ENCODE assay signal across 1 cellular context in the genomic region with DNA sequence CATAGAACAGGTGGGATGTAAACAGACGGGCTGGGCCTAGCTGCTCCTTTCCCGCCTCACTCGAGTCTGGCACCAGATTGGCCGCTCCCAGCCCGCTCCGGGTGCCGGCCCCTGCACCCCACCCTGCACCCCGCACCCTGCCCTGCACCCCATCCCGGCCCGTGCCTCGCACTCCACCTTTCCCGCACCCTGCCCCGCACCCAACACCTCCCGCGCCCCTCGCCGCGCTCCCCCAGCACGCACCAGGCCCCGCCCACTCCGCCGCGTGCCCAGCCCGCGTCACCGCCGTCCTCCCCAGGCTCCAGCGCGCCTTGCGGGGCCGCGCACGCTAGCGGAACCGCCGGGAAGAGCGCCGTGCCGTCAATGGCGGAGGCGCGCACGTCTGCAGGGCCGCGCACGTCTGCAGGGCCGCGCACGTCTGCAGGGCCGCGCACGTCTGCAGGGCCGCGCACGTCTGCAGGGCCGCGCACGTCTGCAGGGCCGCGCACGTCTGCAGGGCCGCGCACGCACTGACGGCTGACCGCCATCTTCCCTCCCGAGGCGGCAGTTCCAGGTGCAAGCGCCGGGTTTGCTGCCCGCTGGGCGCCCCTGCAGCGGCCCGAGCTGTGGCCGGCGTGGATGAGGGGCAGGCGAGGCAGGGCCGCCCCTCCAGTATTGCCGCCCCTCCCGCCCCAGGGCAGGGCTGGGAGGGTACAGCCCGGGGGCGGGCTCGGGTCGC.
TF ChIP-seq lines count a peak whose summit lies in the region.

A gene (plus strand): TSS at position 503 of the 718 bp plus-strand sequence. CDS start 347 bp downstream, outside the sequence.

TF ChIP-seq in GM12878, 131 proteins besides CTCF, POLR2A, EP300 and RAD21 (continued from another document):
- TF ChIP-seq, protein P1, sequence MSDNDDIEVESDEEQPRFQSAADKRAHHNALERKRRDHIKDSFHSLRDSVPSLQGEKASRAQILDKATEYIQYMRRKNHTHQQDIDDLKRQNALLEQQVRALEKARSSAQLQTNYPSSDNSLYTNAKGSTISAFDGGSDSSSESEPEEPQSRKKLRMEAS (IDR thresholded peaks at IDR 0.05; ENCODE audit: low read depth, low read length) = peak; percentile 80
- TF ChIP-seq, protein P2, sequence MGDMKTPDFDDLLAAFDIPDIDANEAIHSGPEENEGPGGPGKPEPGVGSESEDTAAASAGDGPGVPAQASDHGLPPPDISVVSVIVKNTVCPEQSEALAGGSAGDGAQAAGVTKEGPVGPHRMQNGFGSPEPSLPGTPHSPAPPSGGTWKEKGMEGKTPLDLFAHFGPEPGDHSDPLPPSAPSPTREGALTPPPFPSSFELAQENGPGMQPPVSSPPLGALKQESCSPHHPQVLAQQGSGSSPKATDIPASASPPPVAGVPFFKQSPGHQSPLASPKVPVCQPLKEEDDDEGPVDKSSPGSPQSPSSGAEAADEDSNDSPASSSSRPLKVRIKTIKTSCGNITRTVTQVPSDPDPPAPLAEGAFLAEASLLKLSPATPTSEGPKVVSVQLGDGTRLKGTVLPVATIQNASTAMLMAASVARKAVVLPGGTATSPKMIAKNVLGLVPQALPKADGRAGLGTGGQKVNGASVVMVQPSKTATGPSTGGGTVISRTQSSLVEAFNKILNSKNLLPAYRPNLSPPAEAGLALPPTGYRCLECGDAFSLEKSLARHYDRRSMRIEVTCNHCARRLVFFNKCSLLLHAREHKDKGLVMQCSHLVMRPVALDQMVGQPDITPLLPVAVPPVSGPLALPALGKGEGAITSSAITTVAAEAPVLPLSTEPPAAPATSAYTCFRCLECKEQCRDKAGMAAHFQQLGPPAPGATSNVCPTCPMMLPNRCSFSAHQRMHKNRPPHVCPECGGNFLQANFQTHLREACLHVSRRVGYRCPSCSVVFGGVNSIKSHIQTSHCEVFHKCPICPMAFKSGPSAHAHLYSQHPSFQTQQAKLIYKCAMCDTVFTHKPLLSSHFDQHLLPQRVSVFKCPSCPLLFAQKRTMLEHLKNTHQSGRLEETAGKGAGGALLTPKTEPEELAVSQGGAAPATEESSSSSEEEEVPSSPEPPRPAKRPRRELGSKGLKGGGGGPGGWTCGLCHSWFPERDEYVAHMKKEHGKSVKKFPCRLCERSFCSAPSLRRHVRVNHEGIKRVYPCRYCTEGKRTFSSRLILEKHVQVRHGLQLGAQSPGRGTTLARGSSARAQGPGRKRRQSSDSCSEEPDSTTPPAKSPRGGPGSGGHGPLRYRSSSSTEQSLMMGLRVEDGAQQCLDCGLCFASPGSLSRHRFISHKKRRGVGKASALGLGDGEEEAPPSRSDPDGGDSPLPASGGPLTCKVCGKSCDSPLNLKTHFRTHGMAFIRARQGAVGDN (IDR thresholded peaks at IDR 0.05) = peak; percentile 70; the same call in 1 of the 2 replicates
- TF ChIP-seq, protein P3, sequence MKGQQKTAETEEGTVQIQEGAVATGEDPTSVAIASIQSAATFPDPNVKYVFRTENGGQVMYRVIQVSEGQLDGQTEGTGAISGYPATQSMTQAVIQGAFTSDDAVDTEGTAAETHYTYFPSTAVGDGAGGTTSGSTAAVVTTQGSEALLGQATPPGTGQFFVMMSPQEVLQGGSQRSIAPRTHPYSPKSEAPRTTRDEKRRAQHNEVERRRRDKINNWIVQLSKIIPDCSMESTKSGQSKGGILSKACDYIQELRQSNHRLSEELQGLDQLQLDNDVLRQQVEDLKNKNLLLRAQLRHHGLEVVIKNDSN (IDR thresholded peaks at IDR 0.05; ENCODE audit: borderline replicate concordance, extremely low read length, insufficient read depth, low read depth, low read length) = no peak
- TF ChIP-seq PAX5 (IDR thresholded peaks at IDR 0.05; ENCODE audit: borderline replicate concordance, low read depth, low read length) (no peak), PAX8 (IDR thresholded peaks at IDR 0.05) (no peak), RFX5 (IDR thresholded peaks at IDR 0.05; ENCODE audit: low read depth, low read length) (peak; percentile 5; the same call in 1 of the 2 replicates), FOXK2 (IDR thresholded peaks at IDR 0.05) (peak; percentile 78), TCF12 (IDR thresholded peaks at IDR 0.05; ENCODE audit: low read depth, low read length) (peak; percentile 55; the same call in 1 of the 2 replicates), RELA (IDR thresholded peaks at IDR 0.05; ENCODE audit: borderline replicate concordance, partially characterized antibody) (peak; percentile 40), ETV6 (conservative IDR thresholded peaks at IDR 0.05 in 1 of 2, IDR thresholded peaks at IDR 0.05 in 1 of 2; ENCODE audit: borderline replicate concordance in 1 of 2, low read depth in 1 of 2) (no peak), BHLHE40 (IDR thresholded peaks at IDR 0.05; ENCODE audit: borderline replicate concordance in 1 of 2, low read depth in 2 of 2, low read length in 1 of 2) (peak; percentile 48 to 90; a peak in 3 of 4 replicates), SIN3A (IDR thresholded peaks at IDR 0.05; ENCODE audit: low read depth, low read length) (no peak), BACH1 (IDR thresholded peaks at IDR 0.05; ENCODE audit: borderline replicate concordance) (peak; percentile 35; the same call in 1 of the 2 replicates), GATAD2B (conservative IDR thresholded peaks at IDR 0.05; ENCODE audit: low read depth) (peak; percentile 63; the same call in 1 of the 2 replicates), EGR1 (IDR thresholded peaks at IDR 0.05; ENCODE audit: borderline replicate concordance in 1 of 2, low read depth in 2 of 2, low read length in 2 of 2) (peak; percentile 4 to 98; a peak in 2 of 3 replicates), ZNF24 (IDR thresholded peaks at IDR 0.05) (0 out of 2 replicates have a peak, but pooled peaks have one; percentile 23), LARP7 (IDR thresholded peaks at IDR 0.05) (peak; percentile 82), HDAC6 (IDR thresholded peaks at IDR 0.05; ENCODE audit: unreplicated experiment) (no peak), WRNIP1 (IDR thresholded peaks at IDR 0.05; ENCODE audit: borderline replicate concordance, low read depth, low read length) (no peak), ATF7 (IDR thresholded peaks at IDR 0.05; ENCODE audit: low read depth) (no peak), TCF3 (IDR thresholded peaks at IDR 0.05; ENCODE audit: borderline replicate concordance, insufficient read depth, low read depth, low read length) (peak; percentile 18; the same call in 1 of the 2 replicates), POU2F2 (IDR thresholded peaks at IDR 0.05; ENCODE audit: borderline replicate concordance, low read depth, low read length) (no peak), NR2F1 (conservative IDR thresholded peaks at IDR 0.05) (peak; percentile 27; the same call in 1 of the 2 replicates), KLF5 (IDR thresholded peaks at IDR 0.05; ENCODE audit: partially characterized antibody) (peak; percentile 29), CHD2 (IDR thresholded peaks at IDR 0.05; ENCODE audit: borderline replicate concordance, low read depth, low read length) (peak; percentile 56; the same call in 1 of the 2 replicates), POLR2AphosphoS2 (IDR thresholded peaks at IDR 0.05; ENCODE audit: low read depth, low read length) (peak; percentile 38; the same call in 1 of the 2 replicates), HCFC1 (IDR thresholded peaks at IDR 0.05; ENCODE audit: low read length) (peak; percentile 9; the same call in 1 of the 2 replicates), NR2C2 (IDR thresholded peaks at IDR 0.05; ENCODE audit: borderline replicate concordance, control insufficient read depth, insufficient read length, low read depth) (no peak), ZNF217 (IDR thresholded peaks at IDR 0.05) (no peak), IKZF2 (IDR thresholded peaks at IDR 0.05) (no peak), NBN (IDR thresholded peaks at IDR 0.05) (no peak), SMARCA5 (IDR thresholded peaks at IDR 0.05) (0 out of 2 replicates have a peak, but pooled peaks have one; percentile 75), BRCA1 (IDR thresholded peaks at IDR 0.05; ENCODE audit: low read depth, low read length) (no peak), YY1 (IDR thresholded peaks at IDR 0.05; ENCODE audit: low read depth, low read length) (peak; percentile 92)
- TF ChIP-seq, protein P4, sequence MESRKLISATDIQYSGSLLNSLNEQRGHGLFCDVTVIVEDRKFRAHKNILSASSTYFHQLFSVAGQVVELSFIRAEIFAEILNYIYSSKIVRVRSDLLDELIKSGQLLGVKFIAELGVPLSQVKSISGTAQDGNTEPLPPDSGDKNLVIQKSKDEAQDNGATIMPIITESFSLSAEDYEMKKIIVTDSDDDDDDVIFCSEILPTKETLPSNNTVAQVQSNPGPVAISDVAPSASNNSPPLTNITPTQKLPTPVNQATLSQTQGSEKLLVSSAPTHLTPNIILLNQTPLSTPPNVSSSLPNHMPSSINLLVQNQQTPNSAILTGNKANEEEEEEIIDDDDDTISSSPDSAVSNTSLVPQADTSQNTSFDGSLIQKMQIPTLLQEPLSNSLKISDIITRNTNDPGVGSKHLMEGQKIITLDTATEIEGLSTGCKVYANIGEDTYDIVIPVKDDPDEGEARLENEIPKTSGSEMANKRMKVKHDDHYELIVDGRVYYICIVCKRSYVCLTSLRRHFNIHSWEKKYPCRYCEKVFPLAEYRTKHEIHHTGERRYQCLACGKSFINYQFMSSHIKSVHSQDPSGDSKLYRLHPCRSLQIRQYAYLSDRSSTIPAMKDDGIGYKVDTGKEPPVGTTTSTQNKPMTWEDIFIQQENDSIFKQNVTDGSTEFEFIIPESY (IDR thresholded peaks at IDR 0.05) = no peak
- TF ChIP-seq, protein P5, sequence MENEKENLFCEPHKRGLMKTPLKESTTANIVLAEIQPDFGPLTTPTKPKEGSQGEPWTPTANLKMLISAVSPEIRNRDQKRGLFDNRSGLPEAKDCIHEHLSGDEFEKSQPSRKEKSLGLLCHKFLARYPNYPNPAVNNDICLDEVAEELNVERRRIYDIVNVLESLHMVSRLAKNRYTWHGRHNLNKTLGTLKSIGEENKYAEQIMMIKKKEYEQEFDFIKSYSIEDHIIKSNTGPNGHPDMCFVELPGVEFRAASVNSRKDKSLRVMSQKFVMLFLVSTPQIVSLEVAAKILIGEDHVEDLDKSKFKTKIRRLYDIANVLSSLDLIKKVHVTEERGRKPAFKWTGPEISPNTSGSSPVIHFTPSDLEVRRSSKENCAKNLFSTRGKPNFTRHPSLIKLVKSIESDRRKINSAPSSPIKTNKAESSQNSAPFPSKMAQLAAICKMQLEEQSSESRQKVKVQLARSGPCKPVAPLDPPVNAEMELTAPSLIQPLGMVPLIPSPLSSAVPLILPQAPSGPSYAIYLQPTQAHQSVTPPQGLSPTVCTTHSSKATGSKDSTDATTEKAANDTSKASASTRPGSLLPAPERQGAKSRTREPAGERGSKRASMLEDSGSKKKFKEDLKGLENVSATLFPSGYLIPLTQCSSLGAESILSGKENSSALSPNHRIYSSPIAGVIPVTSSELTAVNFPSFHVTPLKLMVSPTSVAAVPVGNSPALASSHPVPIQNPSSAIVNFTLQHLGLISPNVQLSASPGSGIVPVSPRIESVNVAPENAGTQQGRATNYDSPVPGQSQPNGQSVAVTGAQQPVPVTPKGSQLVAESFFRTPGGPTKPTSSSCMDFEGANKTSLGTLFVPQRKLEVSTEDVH (IDR thresholded peaks at IDR 0.05; ENCODE audit: low read depth, partially characterized antibody) = no peak
- TF ChIP-seq, protein P6, sequence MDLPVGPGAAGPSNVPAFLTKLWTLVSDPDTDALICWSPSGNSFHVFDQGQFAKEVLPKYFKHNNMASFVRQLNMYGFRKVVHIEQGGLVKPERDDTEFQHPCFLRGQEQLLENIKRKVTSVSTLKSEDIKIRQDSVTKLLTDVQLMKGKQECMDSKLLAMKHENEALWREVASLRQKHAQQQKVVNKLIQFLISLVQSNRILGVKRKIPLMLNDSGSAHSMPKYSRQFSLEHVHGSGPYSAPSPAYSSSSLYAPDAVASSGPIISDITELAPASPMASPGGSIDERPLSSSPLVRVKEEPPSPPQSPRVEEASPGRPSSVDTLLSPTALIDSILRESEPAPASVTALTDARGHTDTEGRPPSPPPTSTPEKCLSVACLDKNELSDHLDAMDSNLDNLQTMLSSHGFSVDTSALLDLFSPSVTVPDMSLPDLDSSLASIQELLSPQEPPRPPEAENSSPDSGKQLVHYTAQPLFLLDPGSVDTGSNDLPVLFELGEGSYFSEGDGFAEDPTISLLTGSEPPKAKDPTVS (IDR thresholded peaks at IDR 0.05; ENCODE audit: low read depth, low read length) = no peak
- TF ChIP-seq, protein P7, sequence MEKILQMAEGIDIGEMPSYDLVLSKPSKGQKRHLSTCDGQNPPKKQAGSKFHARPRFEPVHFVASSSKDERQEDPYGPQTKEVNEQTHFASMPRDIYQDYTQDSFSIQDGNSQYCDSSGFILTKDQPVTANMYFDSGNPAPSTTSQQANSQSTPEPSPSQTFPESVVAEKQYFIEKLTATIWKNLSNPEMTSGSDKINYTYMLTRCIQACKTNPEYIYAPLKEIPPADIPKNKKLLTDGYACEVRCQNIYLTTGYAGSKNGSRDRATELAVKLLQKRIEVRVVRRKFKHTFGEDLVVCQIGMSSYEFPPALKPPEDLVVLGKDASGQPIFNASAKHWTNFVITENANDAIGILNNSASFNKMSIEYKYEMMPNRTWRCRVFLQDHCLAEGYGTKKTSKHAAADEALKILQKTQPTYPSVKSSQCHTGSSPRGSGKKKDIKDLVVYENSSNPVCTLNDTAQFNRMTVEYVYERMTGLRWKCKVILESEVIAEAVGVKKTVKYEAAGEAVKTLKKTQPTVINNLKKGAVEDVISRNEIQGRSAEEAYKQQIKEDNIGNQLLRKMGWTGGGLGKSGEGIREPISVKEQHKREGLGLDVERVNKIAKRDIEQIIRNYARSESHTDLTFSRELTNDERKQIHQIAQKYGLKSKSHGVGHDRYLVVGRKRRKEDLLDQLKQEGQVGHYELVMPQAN (conservative IDR thresholded peaks at IDR 0.05) = peak; percentile 38; the same call in 1 of the 2 replicates
- TF ChIP-seq, protein P8, sequence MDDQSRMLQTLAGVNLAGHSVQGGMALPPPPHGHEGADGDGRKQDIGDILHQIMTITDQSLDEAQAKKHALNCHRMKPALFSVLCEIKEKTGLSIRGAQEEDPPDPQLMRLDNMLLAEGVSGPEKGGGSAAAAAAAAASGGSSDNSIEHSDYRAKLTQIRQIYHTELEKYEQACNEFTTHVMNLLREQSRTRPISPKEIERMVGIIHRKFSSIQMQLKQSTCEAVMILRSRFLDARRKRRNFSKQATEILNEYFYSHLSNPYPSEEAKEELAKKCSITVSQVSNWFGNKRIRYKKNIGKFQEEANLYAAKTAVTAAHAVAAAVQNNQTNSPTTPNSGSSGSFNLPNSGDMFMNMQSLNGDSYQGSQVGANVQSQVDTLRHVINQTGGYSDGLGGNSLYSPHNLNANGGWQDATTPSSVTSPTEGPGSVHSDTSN (IDR thresholded peaks at IDR 0.05; ENCODE audit: insufficient replicate concordance, low read depth, low read length) = peak; percentile 12
